8 cellular contexts compared by ENCODE assay signal in the genomic region with DNA sequence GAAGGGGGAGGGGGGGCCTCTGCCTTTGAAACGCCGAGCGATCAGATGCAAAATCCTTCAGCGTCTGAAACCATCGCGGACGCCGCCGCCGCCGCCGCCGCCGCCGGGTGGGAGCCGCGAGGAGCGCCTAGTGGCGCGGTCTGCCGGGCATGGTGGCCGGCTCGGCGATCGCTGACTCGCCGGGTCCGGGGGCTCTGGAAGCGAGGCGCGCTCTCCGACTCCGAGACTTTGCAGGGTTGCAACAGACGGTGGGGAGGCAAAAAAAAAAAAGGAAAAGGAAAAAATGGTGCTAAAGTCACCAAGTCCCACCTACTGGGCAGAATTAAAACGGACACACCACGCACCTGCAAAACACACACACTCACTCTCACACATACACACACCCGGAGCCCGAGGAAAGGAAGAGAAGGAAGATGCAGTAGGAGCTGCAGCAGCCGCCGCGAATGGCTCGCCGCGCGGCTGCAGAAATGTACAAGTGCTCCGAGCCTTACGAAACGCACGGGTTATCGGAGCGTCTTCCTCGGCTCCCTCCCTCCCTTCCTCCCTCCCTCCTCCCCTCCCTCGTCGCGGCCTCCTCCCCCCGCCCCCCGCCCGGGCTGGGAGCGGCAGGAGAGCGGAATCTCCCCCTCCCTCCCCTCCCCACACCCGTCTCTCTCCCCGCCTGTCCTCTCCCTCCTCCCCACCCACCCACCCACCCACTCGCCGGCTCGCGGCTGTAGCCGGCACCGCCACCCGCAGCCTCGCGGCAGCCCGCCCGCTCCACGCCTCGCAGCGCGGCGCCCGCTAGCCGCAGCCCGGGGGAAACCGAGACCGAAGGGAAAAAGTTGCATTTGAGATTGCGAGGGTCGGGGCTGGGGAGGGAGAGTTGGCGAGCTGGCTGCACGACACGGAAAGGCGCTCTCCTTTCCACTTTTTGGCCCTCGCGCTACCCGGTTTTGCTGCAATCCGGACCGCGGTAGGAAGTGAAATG. TPM values are rescaled to one million over a fixed set of nuclear protein-coding genes. Genes with fewer than 3 reads are reported as not detected.
DNase-seq lines count a peak whose midpoint lies in the region; ATAC-seq and TF ChIP-seq lines count a peak whose summit lies in the region.

Gene NTRK3 (minus strand): TSS at position 479 of the 970 bp plus-strand sequence. CDS start 586 bp downstream, outside the sequence.

- H2BK5ac ChIP-seq in IMR-90 (ENCODE audit: low read depth, low read length, poor library complexity, severe bottlenecking): no peak within 1 kb of the TSS

- POLR2A ChIA-PET in IMR-90 (lab: Charles Lee; ENCODE audit: unreplicated experiment): no interaction called here

- no peak within 1 kb of the TSS for H3K18ac ChIP-seq in IMR-90 (ENCODE audit: low read depth, low read length)

- dilution Hi-C loops in IMR-90 (cut with HindIII; ENCODE audit: low sequenced_read_pairs, unreplicated experiment): no loop called here

- CTCF ChIA-PET in IMR-90 (lab: Yijun Ruan, JAX): no interaction called here

- no peak within 1 kb of the TSS for H2BK15ac ChIP-seq in IMR-90 (ENCODE audit: low read depth, low read length)

- no peak within 1 kb of the TSS for H2AK5ac ChIP-seq in IMR-90 (ENCODE audit: low read depth, low read length)

- no peak within 1 kb of the TSS for H3K27ac ChIP-seq in IMR-90 (ENCODE audit: insufficient read depth, low read length)
- peak within 1 kb of the TSS; percentile 83 to 86 for H3K27ac ChIP-seq in ascending aorta
- no peak within 1 kb of the TSS for H3K27ac ChIP-seq in stomach smooth muscle (ENCODE audit: low read length)

- no peak within 1 kb of the TSS for H4K91ac ChIP-seq in IMR-90 (ENCODE audit: insufficient read depth, low read depth, low read length)

- H4K8ac ChIP-seq in IMR-90 (ENCODE audit: low read depth in 2 of 2, low read length in 2 of 2): no peak within 1 kb of the TSS

- H3K36me3 ChIP-seq in BE2C (no peaks in the 10 kb centered on the region), IMR-90 (ENCODE audit: control insufficient read depth, insufficient read depth, low read length) (no peaks in the 10 kb centered on the region), ascending aorta (no peaks in the 10 kb centered on the region), kidney epithelial cell (ENCODE audit: control insufficient read depth, insufficient read depth, low read length) (no peaks in the 10 kb centered on the region), stomach smooth muscle (ENCODE audit: control insufficient read depth in 2 of 2, insufficient read depth in 2 of 2, low read length in 2 of 2) (no peaks in the 10 kb centered on the region)

- H3K79me1 ChIP-seq in IMR-90 (ENCODE audit: low read depth in 1 of 2, low read length in 2 of 2): no peaks in the 10 kb centered on the region

- no peak within 1 kb of the TSS for H3K4ac ChIP-seq in IMR-90 (ENCODE audit: low read depth, low read length)

- H3K9me3 ChIP-seq in BE2C: no peaks in the 10 kb centered on the region
- no peaks in the 10 kb centered on the region for H3K9me3 ChIP-seq in IMR-90 (ENCODE audit: control insufficient read depth, insufficient read depth, low read length)
- H3K9me3 ChIP-seq in ascending aorta: no peaks in the 10 kb centered on the region
- H3K9me3 ChIP-seq in stomach smooth muscle (ENCODE audit: control insufficient read depth in 2 of 2, low read length in 2 of 2): no peaks in the 10 kb centered on the region

- H3K27me3 ChIP-seq in BE2C (peaks cover 37% of the 10 kb centered on the region), IMR-90 (ENCODE audit: control insufficient read depth, insufficient read depth, low read length) (peaks cover 43% of the 10 kb centered on the region), ascending aorta (no peaks in the 10 kb centered on the region), kidney epithelial cell (ENCODE audit: control insufficient read depth, insufficient read depth, low read length) (peaks cover 53% of the 10 kb centered on the region), stomach smooth muscle (ENCODE audit: control insufficient read depth in 1 of 2, insufficient read depth in 2 of 2, low read length in 2 of 2) (peaks cover 52 to 64% of the 10 kb centered on the region in 2 donors)

- intact Hi-C loops in IMR-90 (cut with micrococcal nuclease) (no loop called here), ascending aorta (cut with DNase I) (loop anchor here (5.0 to 10.0 kb wide), 2 partner anchors 639 to 782 kb away; no protein-coding TSS in a partner anchor)

- peak within 1 kb of the TSS; percentile 4 for H2AFZ ChIP-seq in IMR-90 (replicated peaks; ENCODE audit: low read length, poor library complexity)

- H2BK120ac ChIP-seq in IMR-90 (ENCODE audit: low read depth, low read length): no peak within 1 kb of the TSS

- no peak for TF ChIP-seq CTCF in BE2C (IDR thresholded peaks at IDR 0.05; ENCODE audit: low read depth, low read length)
- no peak for TF ChIP-seq CTCF in IMR-90 (conservative IDR thresholded peaks at IDR 0.05; ENCODE audit: low read depth, low read length)
- TF ChIP-seq CTCF in ascending aorta (IDR thresholded peaks at IDR 0.05): no peak
- no peak for TF ChIP-seq CTCF in kidney epithelial cell (IDR thresholded peaks at IDR 0.05; ENCODE audit: insufficient read depth, low read length, poor library complexity, severe bottlenecking)

- peak within 1 kb of the TSS; percentile 78 for H3K4me2 ChIP-seq in IMR-90 (ENCODE audit: low read depth, low read length)

- H3K4me3 ChIP-seq in BE2C (ENCODE audit: low read depth, low read length) (peak within 1 kb of the TSS; percentile 61), IMR-90 (ENCODE audit: insufficient read depth, low read depth, low read length) (0 out of 2 replicates have a peak within 1 kb of the TSS, but pooled peaks have one; percentile 11), ascending aorta (peak within 1 kb of the TSS; percentile 76 to 79), kidney epithelial cell (ENCODE audit: low read depth, low read length) (peak within 1 kb of the TSS; percentile 19), stomach smooth muscle (ENCODE audit: low read length in 2 of 2) (peak within 1 kb of the TSS; percentile 70 to 71)

- TF ChIP-seq RAD21 in IMR-90 (IDR thresholded peaks at IDR 0.05; ENCODE audit: low read length): no peak

- H2BK20ac ChIP-seq in IMR-90 (ENCODE audit: low read depth, low read length): no peak within 1 kb of the TSS

- in situ Hi-C loops in IMR-90 (cut with MboI; ENCODE audit: low sequenced_read_pairs): loop anchor here (10.0 kb wide), 1 partner anchor 582 kb away; no protein-coding TSS in a partner anchor

- H4K20me1 ChIP-seq in IMR-90 (ENCODE audit: insufficient read depth, low read length): no peaks in the 10 kb centered on the region

- ATAC-seq in IMR-90 (ENCODE audit: low read depth) (peak; percentile 48), HG02588 (IDR thresholded peaks at IDR 0.05; ENCODE audit: unreplicated experiment) (no peak), HG02870 (IDR thresholded peaks at IDR 0.05; ENCODE audit: unreplicated experiment) (no peak)

- H3K9ac ChIP-seq in IMR-90 (ENCODE audit: low read depth, low read length): no peak within 1 kb of the TSS
- no peak within 1 kb of the TSS for H3K9ac ChIP-seq in stomach smooth muscle (ENCODE audit: low read length in 2 of 2)

- BruUV-seq in IMR-90 (replicated peaks; lab: Mats Ljungman, UMichigan): no TSS peak

- H2AK9ac ChIP-seq in IMR-90 (replicated peaks; ENCODE audit: low read depth, low read length, poor library complexity): no peak within 1 kb of the TSS

- peak; percentile 47 for DNase-seq in BE2C
- DNase-seq in IMR-90: no peak
- DNase-seq in ascending aorta (ENCODE audit: low spot score in 2 of 2): no peak
- no peak for DNase-seq in kidney epithelial cell (ENCODE audit: low read depth)
- no peak for DNase-seq in activated gamma-delta T cell treated with Interleukin-2 at 50 U/mL for 16 hours

- H3K4me1 ChIP-seq in BE2C: no peaks in the 10 kb centered on the region
- H3K4me1 ChIP-seq in IMR-90 (ENCODE audit: control insufficient read depth, insufficient read depth, low read length): peaks cover 3% of the 10 kb centered on the region; the same call in 1 of the 2 replicates
- H3K4me1 ChIP-seq in ascending aorta: peaks cover 4 to 17% of the 10 kb centered on the region in 2 donors
- H3K4me1 ChIP-seq in stomach smooth muscle (ENCODE audit: control insufficient read depth, insufficient read depth, low read length): peaks cover 19% of the 10 kb centered on the region

- 0% methylated on average over 5 of the region's 95 CpGs; no CpG with 5 or more reads in 1 of the 2 experiments for WGBS in IMR-90 (ENCODE audit: extremely low coverage in 2 of 2, insufficient read length in 1 of 2), 2 experiments

- no peaks in the 10 kb centered on the region for H3K9me1 ChIP-seq in IMR-90 (ENCODE audit: insufficient read depth, low read length)

- TF ChIP-seq POLR2A in IMR-90 (IDR thresholded peaks at IDR 0.05; ENCODE audit: low read depth, low read length): no peak

- H4K5ac ChIP-seq in IMR-90 (ENCODE audit: low read depth, low read length): no peak within 1 kb of the TSS

- no peak within 1 kb of the TSS for H3K23ac ChIP-seq in IMR-90 (ENCODE audit: low read depth, low read length)

- no peak within 1 kb of the TSS for H3K56ac ChIP-seq in IMR-90 (ENCODE audit: extremely low read depth, insufficient read depth, low read length)

- H3K14ac ChIP-seq in IMR-90 (replicated peaks; ENCODE audit: low read depth, low read length): no peak within 1 kb of the TSS

TF ChIP-seq in IMR-90, 13 proteins besides CTCF, POLR2A, EP300 and RAD21:
- TF ChIP-seq RCOR1 (IDR thresholded peaks at IDR 0.05; ENCODE audit: insufficient replicate concordance, low read length) (no peak), FOS (IDR thresholded peaks at IDR 0.05; ENCODE audit: low read depth, low read length) (no peak), SMC3 (IDR thresholded peaks at IDR 0.05; ENCODE audit: low read depth, low read length) (no peak)
- TF ChIP-seq, protein P1, sequence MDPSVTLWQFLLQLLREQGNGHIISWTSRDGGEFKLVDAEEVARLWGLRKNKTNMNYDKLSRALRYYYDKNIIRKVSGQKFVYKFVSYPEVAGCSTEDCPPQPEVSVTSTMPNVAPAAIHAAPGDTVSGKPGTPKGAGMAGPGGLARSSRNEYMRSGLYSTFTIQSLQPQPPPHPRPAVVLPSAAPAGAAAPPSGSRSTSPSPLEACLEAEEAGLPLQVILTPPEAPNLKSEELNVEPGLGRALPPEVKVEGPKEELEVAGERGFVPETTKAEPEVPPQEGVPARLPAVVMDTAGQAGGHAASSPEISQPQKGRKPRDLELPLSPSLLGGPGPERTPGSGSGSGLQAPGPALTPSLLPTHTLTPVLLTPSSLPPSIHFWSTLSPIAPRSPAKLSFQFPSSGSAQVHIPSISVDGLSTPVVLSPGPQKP (IDR thresholded peaks at IDR 0.05; ENCODE audit: borderline replicate concordance, low read depth, low read length): no peak

RNA-seq across cellular contexts. Expression of gene NTRK3, which starts in this region (rescaled TPM):
- 2.6 TPM for polyA plus RNA-seq in BE2C (2012; ENCODE audit: insufficient read depth, insufficient read length, low read depth)
- under 0.01 TPM in 2 replicates for total RNA-seq in IMR-90 (2012; rRNA removed)
- 0.01 and 0.15 TPM in 2 replicates for polyA plus RNA-seq in IMR-90 (2012; rRNA removed)
- 0.09 and 0.18 TPM in 2 replicates for polyA plus RNA-seq in IMR-90 (2012; cell fraction: cytosol; rRNA removed)
- polyA plus RNA-seq in IMR-90 (2012; cell fraction: nucleus; rRNA removed; ENCODE audit: low replicate concordance): 0.26 TPM in 2 replicates
- total RNA-seq in ascending aorta: 52.7 TPM
- total RNA-seq in kidney epithelial cell: 0.34 TPM in 1 of 2 replicates, not detected in the other

Comparison
In these comparisons a context has a peak if more than half of its experiments do, and no peak if none do; other contexts are left out.
1. RNA of gene NTRK3 (total RNA-seq): 52.7 TPM in ascending aorta (single experiment); under 0.01 TPM in IMR-90 and 0.34 TPM in kidney epithelial cell; every median in the first group is over 10 times any median in the second.
2. Peak in ATAC-seq, H3K4me3 ChIP-seq and H3K4me2 ChIP-seq in IMR-90; RNA of the gene not detected or under 1 TPM.
3. H3K4me3 ChIP-seq: peak in every context shown above with its lines; median percentile 78 in ascending aorta; 70 in stomach smooth muscle; 61 in BE2C; 19 in kidney epithelial cell; 11 in IMR-90.
4. H3K27ac ChIP-seq: peak in ascending aorta (2 of 2); none in IMR-90 (single experiment) and stomach smooth muscle (single experiment).